9 cellular contexts compared by ENCODE assay signal in the genomic region with DNA sequence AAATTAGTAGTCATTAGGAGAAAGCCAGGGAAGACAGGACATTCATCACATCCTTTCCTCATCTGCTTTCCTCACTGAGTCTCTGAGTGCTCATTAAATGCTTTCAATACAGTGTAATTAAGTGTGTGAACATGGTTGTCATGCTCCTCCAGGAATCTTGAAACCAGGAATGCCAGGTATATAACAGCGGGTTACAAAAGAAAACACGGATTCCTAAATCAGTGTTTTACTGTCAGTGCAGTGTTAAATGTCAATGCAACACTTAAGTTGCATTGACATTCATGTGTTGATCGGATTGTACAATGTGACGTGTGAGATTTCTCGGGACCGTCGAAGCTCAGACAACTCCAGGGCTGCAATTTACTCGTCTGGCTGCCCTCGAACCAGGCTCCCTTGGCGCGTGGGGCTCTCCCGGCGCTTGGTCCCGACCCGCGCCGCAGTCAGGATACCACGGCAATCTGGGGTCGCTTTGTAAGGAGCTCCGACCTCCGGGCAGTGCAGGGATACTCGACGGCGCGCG. TPM values are rescaled to one million over a fixed set of nuclear protein-coding genes. Genes with fewer than 3 reads are reported as not detected.
A peak's percentile ranks its signal among the peaks of the same experiment; 100 is the strongest.
DNase-seq lines count a peak whose midpoint lies in the region; ATAC-seq and TF ChIP-seq lines count a peak whose summit lies in the region.
"Had no signal": no experiment of that assay in that cellular context is flagged by ENCODE, and none has a peak within 500 bp of the region (broad histone marks: within the 10 kb centered on the region; RNA-seq: fewer than 3 reads in every experiment).

No MANE protein-coding gene starts in this region.

- H3K9me1 ChIP-seq in IMR-90 (ENCODE audit: insufficient read depth, low read length): no peaks in the 10 kb centered on the region

- H3K23ac ChIP-seq in IMR-90 (ENCODE audit: low read depth, low read length): no peak overlapping the region

- H4K20me1 ChIP-seq in IMR-90 (ENCODE audit: insufficient read depth, low read length): no peaks in the 10 kb centered on the region

- H3K56ac ChIP-seq in IMR-90 (ENCODE audit: extremely low read depth, insufficient read depth, low read length): no peak overlapping the region

- CTCF ChIA-PET in IMR-90 (lab: Yijun Ruan, JAX): no interaction called here

- peak overlapping the region; percentile 26 to 35 for H3K4me3 Mint-ChIP-seq in effector memory CD8-positive, alpha-beta T cell
- peak overlapping the region; percentile 59 for H3K4me3 Mint-ChIP-seq in neural crest cell

- H3K4me1 Mint-ChIP-seq in effector memory CD8-positive, alpha-beta T cell (ENCODE audit: low read depth in 2 of 2): peaks cover 2 to 4% of the 10 kb centered on the region in 2 donors
- peaks cover 18% of the 10 kb centered on the region for H3K4me1 Mint-ChIP-seq in neural crest cell

- H3K9me3 Mint-ChIP-seq in effector memory CD8-positive, alpha-beta T cell: no peaks in the 10 kb centered on the region
- H3K9me3 Mint-ChIP-seq in neural crest cell: no peaks in the 10 kb centered on the region

- H3K36me3 ChIP-seq in ES-I3 (ENCODE audit: insufficient read depth, low read length) (no peaks in the 10 kb centered on the region), IMR-90 (ENCODE audit: control insufficient read depth, insufficient read depth, low read length) (no peaks in the 10 kb centered on the region)

- H3K27ac Mint-ChIP-seq in effector memory CD8-positive, alpha-beta T cell: no peak overlapping the region
- no peak overlapping the region for H3K27ac Mint-ChIP-seq in neural crest cell (ENCODE audit: unreplicated experiment)

- peaks cover 52 to 64% of the 10 kb centered on the region in 2 donors for H3K27me3 Mint-ChIP-seq in effector memory CD8-positive, alpha-beta T cell
- peaks cover 93% of the 10 kb centered on the region for H3K27me3 Mint-ChIP-seq in neural crest cell (ENCODE audit: low read depth)

- H4K91ac ChIP-seq in IMR-90 (ENCODE audit: insufficient read depth, low read depth, low read length): no peak overlapping the region

- no peak overlapping the region for H2AK5ac ChIP-seq in IMR-90 (ENCODE audit: low read depth, low read length)

- no peak overlapping the region for H4K8ac ChIP-seq in IMR-90 (ENCODE audit: low read depth in 2 of 2, low read length in 2 of 2)

- H3K4me1 ChIP-seq in ES-I3 (ENCODE audit: insufficient read depth, low read length) (no peaks in the 10 kb centered on the region), IMR-90 (ENCODE audit: control insufficient read depth, insufficient read depth, low read length) (no peaks in the 10 kb centered on the region)

- H3K18ac ChIP-seq in IMR-90 (ENCODE audit: low read depth, low read length): no peak overlapping the region

- H4K5ac ChIP-seq in IMR-90 (ENCODE audit: low read depth, low read length): no peak overlapping the region

- ATAC-seq in IMR-90 (ENCODE audit: low read depth): no peak
- no peak for ATAC-seq in effector memory CD8-positive, alpha-beta T cell (replicated peaks)

- intact Hi-C loops in IMR-90 (cut with micrococcal nuclease): loop anchor here (5.0 kb wide), 2 partner anchors 367 to 642 kb away; partner anchors contain the start of gene PIP4K2A

- BruUV-seq in IMR-90 (replicated peaks; lab: Mats Ljungman, UMichigan): no TSS peak

- dilution Hi-C loops in IMR-90 (cut with HindIII; ENCODE audit: low sequenced_read_pairs, unreplicated experiment): no loop called here

- H3K79me1 ChIP-seq in IMR-90 (ENCODE audit: low read depth in 1 of 2, low read length in 2 of 2): no peaks in the 10 kb centered on the region

- TF ChIP-seq CTCF in IMR-90 (conservative IDR thresholded peaks at IDR 0.05; ENCODE audit: low read depth, low read length): no peak
- no peak for TF ChIP-seq CTCF in neural crest cell (conservative IDR thresholded peaks at IDR 0.05)

- H2BK20ac ChIP-seq in IMR-90 (ENCODE audit: low read depth, low read length): no peak overlapping the region

- H3K4me2 ChIP-seq in IMR-90 (ENCODE audit: low read depth, low read length): no peak overlapping the region

- no peak overlapping the region for H2BK120ac ChIP-seq in IMR-90 (ENCODE audit: low read depth, low read length)

- 8% methylated on average over 11 of the region's 26 CpGs; no CpG with 5 or more reads in 1 of the 2 experiments for WGBS in IMR-90 (ENCODE audit: extremely low coverage in 2 of 2, insufficient read length in 1 of 2), 2 experiments

- in situ Hi-C loops in IMR-90 (cut with MboI; ENCODE audit: low sequenced_read_pairs): no loop called here

- no peak overlapping the region for H2AK9ac ChIP-seq in IMR-90 (replicated peaks; ENCODE audit: low read depth, low read length, poor library complexity)

- no peak overlapping the region for H3K4ac ChIP-seq in IMR-90 (ENCODE audit: low read depth, low read length)

- peak overlapping the region; percentile 76; the same call in 1 of the 2 replicates for H3K9ac ChIP-seq in ES-I3 (ENCODE audit: low read depth, low read length)
- no peak overlapping the region for H3K9ac ChIP-seq in IMR-90 (ENCODE audit: low read depth, low read length)

- H2BK15ac ChIP-seq in IMR-90 (ENCODE audit: low read depth, low read length): no peak overlapping the region

- no peak overlapping the region for H3K14ac ChIP-seq in IMR-90 (replicated peaks; ENCODE audit: low read depth, low read length)

- peaks cover 52% of the 10 kb centered on the region for H3K27me3 ChIP-seq in IMR-90 (ENCODE audit: control insufficient read depth, insufficient read depth, low read length)

- no peak for TF ChIP-seq POLR2A in IMR-90 (IDR thresholded peaks at IDR 0.05; ENCODE audit: low read depth, low read length)

- no peak for TF ChIP-seq RAD21 in IMR-90 (IDR thresholded peaks at IDR 0.05; ENCODE audit: low read length)

- H2AFZ ChIP-seq in IMR-90 (replicated peaks; ENCODE audit: low read length, poor library complexity): peak overlapping the region; percentile 75

- DNase-seq in IMR-90 (no peak), neural crest cell (ENCODE audit: low read depth, low spot score) (no peak), foreskin melanocyte (no peak), NCI-H526 treated with DMSO at 0.1 percent for 48 hours (lab: John Stamatoyannopoulos, UW) (no peak), AG08395 (ENCODE audit: low spot score) (no peak), middle frontal gyrus (ENCODE audit: extremely low spot score, low spot score) (no peak)
- DNase-seq in effector memory CD8-positive, alpha-beta T cell: no peak
- DNase-seq: amniotic stem cell had no signal

- H3K9me3 ChIP-seq in ES-I3 (ENCODE audit: control insufficient read depth, insufficient read depth, low read length): no peaks in the 10 kb centered on the region
- H3K9me3 ChIP-seq in IMR-90 (ENCODE audit: control insufficient read depth, insufficient read depth, low read length): peaks cover 14% of the 10 kb centered on the region

- H3K4me3 ChIP-seq in IMR-90 (ENCODE audit: insufficient read depth, low read depth, low read length): no peak overlapping the region

- peaks cover 33% of the 10 kb centered on the region for H3K36me3 Mint-ChIP-seq in effector memory CD8-positive, alpha-beta T cell (ENCODE audit: insufficient read depth)
- peaks cover 2% of the 10 kb centered on the region for H3K36me3 Mint-ChIP-seq in neural crest cell (ENCODE audit: low read depth)

- H3K27ac ChIP-seq in IMR-90 (ENCODE audit: insufficient read depth, low read length): no peak overlapping the region

- H2BK5ac ChIP-seq in IMR-90 (ENCODE audit: low read depth, low read length, poor library complexity, severe bottlenecking): no peak overlapping the region

- POLR2A ChIA-PET in IMR-90 (lab: Charles Lee; ENCODE audit: unreplicated experiment): no interaction called here

TF ChIP-seq in IMR-90, 13 proteins besides CTCF, POLR2A, EP300 and RAD21:
- TF ChIP-seq RFX5 (IDR thresholded peaks at IDR 0.05; ENCODE audit: low read depth, low read length) (no peak), USF2 (IDR thresholded peaks at IDR 0.05; ENCODE audit: low read depth, low read length) (no peak), BHLHE40 (IDR thresholded peaks at IDR 0.05; ENCODE audit: low read depth, low read length) (no peak), MXI1 (IDR thresholded peaks at IDR 0.05; ENCODE audit: borderline replicate concordance, low read depth, low read length) (no peak), RCOR1 (IDR thresholded peaks at IDR 0.05; ENCODE audit: insufficient replicate concordance, low read length) (no peak), MAZ (IDR thresholded peaks at IDR 0.05; ENCODE audit: borderline replicate concordance, low read depth, low read length) (no peak), MAFK (IDR thresholded peaks at IDR 0.05; ENCODE audit: low read depth, low read length) (no peak)
- TF ChIP-seq, protein P1, sequence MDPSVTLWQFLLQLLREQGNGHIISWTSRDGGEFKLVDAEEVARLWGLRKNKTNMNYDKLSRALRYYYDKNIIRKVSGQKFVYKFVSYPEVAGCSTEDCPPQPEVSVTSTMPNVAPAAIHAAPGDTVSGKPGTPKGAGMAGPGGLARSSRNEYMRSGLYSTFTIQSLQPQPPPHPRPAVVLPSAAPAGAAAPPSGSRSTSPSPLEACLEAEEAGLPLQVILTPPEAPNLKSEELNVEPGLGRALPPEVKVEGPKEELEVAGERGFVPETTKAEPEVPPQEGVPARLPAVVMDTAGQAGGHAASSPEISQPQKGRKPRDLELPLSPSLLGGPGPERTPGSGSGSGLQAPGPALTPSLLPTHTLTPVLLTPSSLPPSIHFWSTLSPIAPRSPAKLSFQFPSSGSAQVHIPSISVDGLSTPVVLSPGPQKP (IDR thresholded peaks at IDR 0.05; ENCODE audit: borderline replicate concordance, low read depth, low read length): no peak

RNA-seq across cellular contexts. Expression of gene SPAG6, which starts 0.5 kb away (rescaled TPM):
- not detected in 2 replicates for total RNA-seq in IMR-90 (2012; rRNA removed)
- not detected in 2 replicates for polyA plus RNA-seq in IMR-90 (2012; rRNA removed)
- not detected in 2 replicates for polyA plus RNA-seq in IMR-90 (2012; cell fraction: cytosol; rRNA removed)
- polyA plus RNA-seq in IMR-90 (2012; cell fraction: nucleus; rRNA removed; ENCODE audit: low replicate concordance): not detected in 2 replicates
- total RNA-seq in neural crest cell: 1.5 and 1.6 TPM in 2 replicates

RNA-seq across cellular contexts. Expression of gene BMI1, which starts 23.9 kb away (rescaled TPM):
- total RNA-seq in IMR-90 (2012; rRNA removed) (25.8 and 38.3 TPM in 2 replicates), neural crest cell (46.4 and 49.9 TPM in 2 replicates)
- polyA plus RNA-seq in IMR-90 (2012; rRNA removed): 19.7 and 19.9 TPM in 2 replicates
- polyA plus RNA-seq in IMR-90 (2012; cell fraction: cytosol; rRNA removed): 3.9 and 8.7 TPM in 2 replicates
- polyA plus RNA-seq in IMR-90 (2012; cell fraction: nucleus; rRNA removed; ENCODE audit: low replicate concordance): 5.1 and 28.1 TPM in 2 replicates

RNA-seq across cellular contexts. Expression of gene COMMD3, which starts 28.7 kb away (rescaled TPM):
- 33.1 and 44.8 TPM in 2 replicates for total RNA-seq in IMR-90 (2012; rRNA removed)
- polyA plus RNA-seq in IMR-90 (2012; rRNA removed): 25.4 and 30.8 TPM in 2 replicates
- polyA plus RNA-seq in IMR-90 (2012; cell fraction: cytosol; rRNA removed): 29.0 and 38.5 TPM in 2 replicates
- polyA plus RNA-seq in IMR-90 (2012; cell fraction: nucleus; rRNA removed; ENCODE audit: low replicate concordance): 13.4 and 38.7 TPM in 2 replicates
- 31.1 and 35.1 TPM in 2 replicates for total RNA-seq in neural crest cell
